ENCODE assay signal across 9 cellular contexts in genomic region chr6:163260111-163260895, GRCh38.
DNase-seq lines count a peak whose midpoint lies in the region; ATAC-seq and TF ChIP-seq lines count a peak whose summit lies in the region.
"Had no signal": no experiment of that assay in that cellular context is flagged by ENCODE, and none has a peak within 500 bp of the region (broad histone marks: within the 10 kb centered on the region; RNA-seq: fewer than 3 reads in every experiment).

No MANE protein-coding gene starts in this region.

- H3K27me3 ChIP-seq in ectodermal cell (ENCODE audit: control insufficient read depth, insufficient read depth, low read length, poor library complexity, severe bottlenecking) (no peaks in the 10 kb centered on the region), upper lobe of left lung (no peaks in the 10 kb centered on the region)
- H3K27me3 ChIP-seq: SJSA1 had no signal

- ATAC-seq in upper lobe of left lung (ENCODE audit: low FRiP score in 2 of 2) (peak in 1 of 2 donors; percentile 53), GM21423 (IDR thresholded peaks at IDR 0.05; ENCODE audit: unreplicated experiment) (no peak)

- H3K27ac ChIP-seq in ectodermal cell (ENCODE audit: insufficient read depth, low read depth, low read length, poor library complexity, severe bottlenecking) = peak overlapping the region; percentile 27
- H3K27ac ChIP-seq in upper lobe of left lung = peak overlapping the region in 3 of 4 donors; percentile 20 to 32 (median 21)
- H3K27ac ChIP-seq: SJSA1 had no signal

- H3K27me3 Mint-ChIP-seq in activated naive CD4-positive, alpha-beta T cell treated with anti-CD3 and anti-CD28 coated beads, Interleukin-2, amount 50 U/mL, for 24 hours = peaks cover 9% of the 10 kb centered on the region
- H3K27me3 Mint-ChIP-seq in activated naive CD4-positive, alpha-beta T cell treated with anti-CD3 and anti-CD28 coated beads, Interleukin-2, amount 10 ng/mL, durations not matched to agents 7 days and 5 days = peaks cover 12% of the 10 kb centered on the region
- H3K27me3 Mint-ChIP-seq in mesothelial cell of epicardium (ENCODE audit: low read depth) = peaks cover 35% of the 10 kb centered on the region
- no peaks in the 10 kb centered on the region for H3K27me3 Mint-ChIP-seq in T-helper 2 cell treated with Interferon-gamma antibody and Interleukin-4, amounts not matched to agents 5 μg/mL and 100 μg/mL, for 36 hours (ENCODE audit: low read depth)

- no peaks in the 10 kb centered on the region for H3K9me3 Mint-ChIP-seq in activated naive CD4-positive, alpha-beta T cell treated with anti-CD3 and anti-CD28 coated beads, Interleukin-2, amount 50 U/mL, for 24 hours
- no peaks in the 10 kb centered on the region for H3K9me3 Mint-ChIP-seq in activated naive CD4-positive, alpha-beta T cell treated with anti-CD3 and anti-CD28 coated beads, Interleukin-2, amount 10 ng/mL, durations not matched to agents 7 days and 5 days
- no peaks in the 10 kb centered on the region for H3K9me3 Mint-ChIP-seq in mesothelial cell of epicardium
- no peaks in the 10 kb centered on the region for H3K9me3 Mint-ChIP-seq in T-helper 2 cell treated with Interferon-gamma antibody and Interleukin-4, amounts not matched to agents 5 μg/mL and 100 μg/mL, for 36 hours

- no peak overlapping the region for H3K4me3 ChIP-seq in ectodermal cell (ENCODE audit: insufficient read depth, low read depth, low read length)
- H3K4me3 ChIP-seq in upper lobe of left lung = peak overlapping the region in 2 of 4 donors; percentile 1 to 38
- H3K4me3 ChIP-seq: SJSA1 had no signal

- H3K27ac Mint-ChIP-seq in activated naive CD4-positive, alpha-beta T cell treated with anti-CD3 and anti-CD28 coated beads, Interleukin-2, amount 50 U/mL, for 24 hours = no peak overlapping the region
- H3K27ac Mint-ChIP-seq in activated naive CD4-positive, alpha-beta T cell treated with anti-CD3 and anti-CD28 coated beads, Interleukin-2, amount 10 ng/mL, durations not matched to agents 7 days and 5 days = no peak overlapping the region
- peak overlapping the region; percentile 18 for H3K27ac Mint-ChIP-seq in mesothelial cell of epicardium
- no peak overlapping the region for H3K27ac Mint-ChIP-seq in T-helper 2 cell treated with Interferon-gamma antibody and Interleukin-4, amounts not matched to agents 5 μg/mL and 100 μg/mL, for 36 hours

- H3K36me3 Mint-ChIP-seq in activated naive CD4-positive, alpha-beta T cell treated with anti-CD3 and anti-CD28 coated beads, Interleukin-2, amount 50 U/mL, for 24 hours = no peaks in the 10 kb centered on the region
- H3K36me3 Mint-ChIP-seq in activated naive CD4-positive, alpha-beta T cell treated with anti-CD3 and anti-CD28 coated beads, Interleukin-2, amount 10 ng/mL, durations not matched to agents 7 days and 5 days = no peaks in the 10 kb centered on the region
- no peaks in the 10 kb centered on the region for H3K36me3 Mint-ChIP-seq in mesothelial cell of epicardium
- H3K36me3 Mint-ChIP-seq in T-helper 2 cell treated with Interferon-gamma antibody and Interleukin-4, amounts not matched to agents 5 μg/mL and 100 μg/mL, for 36 hours (ENCODE audit: low read depth) = no peaks in the 10 kb centered on the region

- DNase-seq in activated naive CD4-positive, alpha-beta T cell treated with anti-CD3 and anti-CD28 coated beads, Interleukin-2, amount 10 ng/mL, durations not matched to agents 7 days and 5 days = no peak
- DNase-seq in mesothelial cell of epicardium (ENCODE audit: low spot score in 2 of 2, unreplicated experiment in 2 of 2) (no peak), upper lobe of left lung (peak in 1 of 2 donors; percentile 47), COLO668 (lab: John Stamatoyannopoulos, UW; ENCODE audit: unreplicated experiment) (no peak)
- DNase-seq in T-helper 2 cell treated with Interferon-gamma antibody and Interleukin-4, amounts not matched to agents 5 μg/mL and 100 μg/mL, for 36 hours (ENCODE audit: low spot score) = no peak

- H3K4me1 ChIP-seq in ectodermal cell (ENCODE audit: control insufficient read depth, insufficient read depth, low read length) (peaks cover 10% of the 10 kb centered on the region), upper lobe of left lung (peaks cover 4 to 15% (median 9%) of the 10 kb centered on the region in 4 donors)
- H3K4me1 ChIP-seq: SJSA1 had no signal

- TF ChIP-seq CTCF in mesothelial cell of epicardium (IDR thresholded peaks at IDR 0.05; ENCODE audit: unreplicated experiment) = no peak
- no peak for TF ChIP-seq CTCF in upper lobe of left lung (IDR thresholded peaks at IDR 0.05)

- H3K36me3 ChIP-seq in ectodermal cell (ENCODE audit: control insufficient read depth, insufficient read depth, low read length) = no peaks in the 10 kb centered on the region
- H3K36me3 ChIP-seq in upper lobe of left lung = no peaks in the 10 kb centered on the region
- H3K36me3 ChIP-seq: SJSA1 had no signal

- WGBS in ectodermal cell, 2 experiments = 3 to 4% methylated on average over 21 of the region's 21 CpGs
- 6 to 29% methylated on average over 21 of the region's 21 CpGs for WGBS in upper lobe of left lung, 2 donors

- H3K9me3 ChIP-seq in ectodermal cell (ENCODE audit: control insufficient read depth, low read length) = no peaks in the 10 kb centered on the region
- H3K9me3 ChIP-seq in upper lobe of left lung = no peaks in the 10 kb centered on the region
- H3K9me3 ChIP-seq: SJSA1 had no signal

- no peak for TF ChIP-seq POLR2A in upper lobe of left lung (IDR thresholded peaks at IDR 0.05)

- H3K4me1 Mint-ChIP-seq in activated naive CD4-positive, alpha-beta T cell treated with anti-CD3 and anti-CD28 coated beads, Interleukin-2, amount 50 U/mL, for 24 hours = peaks cover 9% of the 10 kb centered on the region
- peaks cover 5% of the 10 kb centered on the region for H3K4me1 Mint-ChIP-seq in activated naive CD4-positive, alpha-beta T cell treated with anti-CD3 and anti-CD28 coated beads, Interleukin-2, amount 10 ng/mL, durations not matched to agents 7 days and 5 days
- peaks cover 13% of the 10 kb centered on the region for H3K4me1 Mint-ChIP-seq in mesothelial cell of epicardium
- H3K4me1 Mint-ChIP-seq in T-helper 2 cell treated with Interferon-gamma antibody and Interleukin-4, amounts not matched to agents 5 μg/mL and 100 μg/mL, for 36 hours (ENCODE audit: low read depth) = no peaks in the 10 kb centered on the region

- peak overlapping the region; percentile 45 for H3K4me3 Mint-ChIP-seq in activated naive CD4-positive, alpha-beta T cell treated with anti-CD3 and anti-CD28 coated beads, Interleukin-2, amount 50 U/mL, for 24 hours
- H3K4me3 Mint-ChIP-seq in activated naive CD4-positive, alpha-beta T cell treated with anti-CD3 and anti-CD28 coated beads, Interleukin-2, amount 10 ng/mL, durations not matched to agents 7 days and 5 days = no peak overlapping the region
- peak overlapping the region; percentile 60 for H3K4me3 Mint-ChIP-seq in mesothelial cell of epicardium
- no peak overlapping the region for H3K4me3 Mint-ChIP-seq in T-helper 2 cell treated with Interferon-gamma antibody and Interleukin-4, amounts not matched to agents 5 μg/mL and 100 μg/mL, for 36 hours

- CTCF ChIA-PET in activated naive CD4-positive, alpha-beta T cell treated with anti-CD3 and anti-CD28 coated beads, Interleukin-2, amount 10 ng/mL, durations not matched to agents 7 days and 5 days (lab: Charles Lee) = no interaction called here

- no peak for TF ChIP-seq EP300 in upper lobe of left lung (IDR thresholded peaks at IDR 0.05)

Comparison
In these comparisons a context has a peak if more than half of its experiments do, and no peak if none do; other contexts are left out.
1. H3K4me3 Mint-ChIP-seq: peak in activated naive CD4-positive, alpha-beta T cell treated with anti-CD3 and anti-CD28 coated beads, Interleukin-2, amount 50 U/mL, for 24 hours (single experiment) and mesothelial cell of epicardium (single experiment); none in activated naive CD4-positive, alpha-beta T cell treated with anti-CD3 and anti-CD28 coated beads, Interleukin-2, amount 10 ng/mL, durations not matched to agents 7 days and 5 days (single experiment) and T-helper 2 cell treated with Interferon-gamma antibody and Interleukin-4, amounts not matched to agents 5 μg/mL and 100 μg/mL, for 36 hours (single experiment).